In genomic region chr1:1640081-1640480, GRCh38 we compare ENCODE assay signal across 2 cellular contexts. TPM values are rescaled to one million over a fixed set of nuclear protein-coding genes. Genes with fewer than 3 reads are reported as not detected.
"Had no signal": no experiment of that assay in that cellular context is flagged by ENCODE, and none has a peak within 500 bp of the region (broad histone marks: within the 10 kb centered on the region; RNA-seq: fewer than 3 reads in every experiment).

No MANE protein-coding gene starts in this region.

RNA-seq across cellular contexts. Expression of gene MMP23B, which starts 8.1 kb away (rescaled TPM):
- polyA plus RNA-seq: keratinocyte; naive thymus-derived CD4-positive, alpha-beta T cell had no signal
